In the genomic region with DNA sequence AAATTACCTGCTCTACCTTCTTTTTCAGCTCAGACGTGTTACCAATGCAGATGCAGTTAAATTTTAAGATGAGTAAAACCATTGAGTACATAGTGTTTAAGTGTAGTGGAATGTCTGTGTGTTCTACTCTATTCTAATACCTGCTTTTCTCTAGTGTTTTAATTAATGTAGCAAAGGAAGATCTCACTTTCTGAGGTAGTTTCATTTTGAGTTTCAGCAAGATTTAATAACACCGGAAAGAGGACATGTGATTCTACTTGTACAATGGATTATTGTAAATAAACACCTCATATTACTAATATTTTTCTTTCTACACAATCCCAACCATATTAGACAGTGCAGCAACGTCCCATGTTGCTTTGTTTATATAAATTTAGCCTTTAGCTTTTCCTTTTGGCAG, we compare ENCODE assay signal across 19 cellular contexts.
A peak's percentile ranks its signal among the peaks of the same experiment; 100 is the strongest.
DNase-seq lines count a peak whose midpoint lies in the region; ATAC-seq, FAIRE-seq and TF ChIP-seq lines count a peak whose summit lies in the region.
"Had no signal": no experiment of that assay in that cellular context is flagged by ENCODE, and none has a peak within 500 bp of the region (broad histone marks: within the 10 kb centered on the region; RNA-seq: fewer than 3 reads in every experiment).

No MANE protein-coding gene starts in this region.

- H3K27ac ChIP-seq in HCT116 (ENCODE audit: low read depth, low read length) (peak overlapping the region; percentile 22; the same call in 1 of the 2 replicates), keratinocyte (ENCODE audit: control insufficient read depth, insufficient read depth, low read length) (peak overlapping the region; percentile 65), smooth muscle cell (ENCODE audit: low read depth) (peak overlapping the region; percentile 76)
- H3K27ac ChIP-seq: cardiac muscle cell had no signal

- H4K20me1 ChIP-seq in HCT116 (ENCODE audit: insufficient read depth) (no peaks in the 10 kb centered on the region), keratinocyte (ENCODE audit: control insufficient read depth, extremely low read depth, insufficient read depth, low read length) (no peaks in the 10 kb centered on the region), smooth muscle cell (ENCODE audit: low read depth) (no peaks in the 10 kb centered on the region)

- 85% methylated on average over 3 of the region's 3 CpGs for WGBS in smooth muscle cell (ENCODE audit: low lambda C conversion rate)

- H3K9me2 ChIP-seq in HCT116 (ENCODE audit: insufficient read depth), result no peaks in the 10 kb centered on the region

- no peaks in the 10 kb centered on the region for H3K9me3 ChIP-seq in HCT116 (ENCODE audit: control insufficient read depth in 1 of 2, insufficient read depth in 1 of 2, low read depth in 1 of 2, low read length in 2 of 2)
- no peaks in the 10 kb centered on the region for H3K9me3 ChIP-seq in keratinocyte (ENCODE audit: control insufficient read depth, low read depth, low read length)
- no peaks in the 10 kb centered on the region for H3K9me3 ChIP-seq in smooth muscle cell (replicated peaks; ENCODE audit: low read depth)

- DNase-seq in HCT116 (ENCODE audit: low read depth, low spot score), result no peak
- DNase-seq in keratinocyte (ENCODE audit: low read depth, low spot score), result no peak
- no peak for DNase-seq in smooth muscle cell (lab: John Stamatoyannopoulos, UW; ENCODE audit: unreplicated experiment)
- DNase-seq in immature natural killer cell, result no peak
- no peak for DNase-seq in NCI-H1105 (lab: John Stamatoyannopoulos, UW)
- DNase-seq in NCI-H2107 treated with DMSO at 0.1 percent for 48 hours (lab: John Stamatoyannopoulos, UW; ENCODE audit: unreplicated experiment), result no peak
- DNase-seq: activated B cell treated with CpG ODN at 0.5 μM for 24 hours; activated naive CD4-positive, alpha-beta T cell treated with anti-CD3 and anti-CD28 coated beads, Interleukin-2, amount 10 ng/mL, durations not matched to agents 7 days and 5 days; amygdala; glutamatergic neuron; GOT3; NCI-H146; NCI-H69; right cardiac atrium; stimulated activated CD4-positive, alpha-beta T cell treated with anti-CD3 and anti-CD28 coated beads, Interleukin-15, amount 100 ng/mL, for 24 hours; stimulated activated naive CD8-positive, alpha-beta T cell treated with anti-CD3 and anti-CD28 coated beads, Interleukin-15, Interleukin-2, amounts not matched to agents 100 U/mL and 50 U/mL, for 24 hours had no signal

- H3K79me2 ChIP-seq in HCT116 (ENCODE audit: insufficient read depth, low read length) (no peaks in the 10 kb centered on the region), keratinocyte (ENCODE audit: control insufficient read depth, insufficient read depth, low read length) (no peaks in the 10 kb centered on the region), smooth muscle cell (ENCODE audit: low read depth) (no peaks in the 10 kb centered on the region)

- peak overlapping the region; percentile 25 for H3K4me3 Mint-ChIP-seq in activated T-helper 17 cell treated with anti-CD3 and anti-CD28 coated beads, Interleukin-2, amount 50 U/mL, for 72 hours
- no peak overlapping the region for H3K4me3 Mint-ChIP-seq in immature natural killer cell
- H3K4me3 Mint-ChIP-seq: activated B cell treated with CpG ODN at 0.5 μM for 24 hours; activated naive CD4-positive, alpha-beta T cell treated with anti-CD3 and anti-CD28 coated beads, Interleukin-2, amount 10 ng/mL, durations not matched to agents 7 days and 5 days had no signal

- H3K4me2 ChIP-seq in HCT116 (ENCODE audit: low read length) (no peak overlapping the region), keratinocyte (ENCODE audit: control insufficient read depth, extremely low read depth, insufficient read depth, low read depth, low read length) (peak overlapping the region; percentile 49), smooth muscle cell (no peak overlapping the region)

- dilution Hi-C loops in keratinocyte (cut with MboI; ENCODE audit: extremely low pct_ligation_motif_present, low sequenced_read_pairs), result no loop called here

- no peak overlapping the region for H2AFZ ChIP-seq in HCT116 (ENCODE audit: low read depth, low read length, poor library complexity, severe bottlenecking)
- H2AFZ ChIP-seq in keratinocyte (ENCODE audit: control insufficient read depth, low read length), result peak overlapping the region; percentile 38
- H2AFZ ChIP-seq in smooth muscle cell (ENCODE audit: low read depth), result no peak overlapping the region

- H3K27me3 ChIP-seq in HCT116 (ENCODE audit: insufficient read depth, low read length) (no peaks in the 10 kb centered on the region), keratinocyte (ENCODE audit: control insufficient read depth, extremely low read depth, insufficient read depth, low read length) (no peaks in the 10 kb centered on the region), smooth muscle cell (ENCODE audit: low read depth) (no peaks in the 10 kb centered on the region)
- H3K27me3 ChIP-seq: cardiac muscle cell had no signal

- no peaks in the 10 kb centered on the region for H3K9me1 ChIP-seq in keratinocyte (ENCODE audit: control insufficient read depth, extremely low read depth, insufficient read depth, low read length)

- peaks cover 13% of the 10 kb centered on the region for H3K4me1 Mint-ChIP-seq in activated T-helper 17 cell treated with anti-CD3 and anti-CD28 coated beads, Interleukin-2, amount 50 U/mL, for 72 hours
- peaks cover 0 to 2% of the 10 kb centered on the region in 2 donors for H3K4me1 Mint-ChIP-seq in immature natural killer cell

- no peak for ATAC-seq in HCT116
- peak; percentile 48 for ATAC-seq in activated T-helper 17 cell treated with anti-CD3 and anti-CD28 coated beads, Interleukin-2, amount 50 U/mL, for 72 hours (replicated peaks)
- ATAC-seq: K562; right cardiac atrium; stimulated activated naive CD8-positive, alpha-beta T cell treated with anti-CD3 and anti-CD28 coated beads, Interleukin-15, Interleukin-2, amounts not matched to agents 100 U/mL and 50 U/mL, for 24 hours had no signal

- H3K4me3 ChIP-seq in HCT116 (replicated peaks in 1 of 2; ENCODE audit: low read depth in 1 of 2, low read length in 2 of 2), result no peak overlapping the region
- no peak overlapping the region for H3K4me3 ChIP-seq in keratinocyte (ENCODE audit: control insufficient read depth in 2 of 3, extremely low read depth in 1 of 3, insufficient read depth in 2 of 3, low read depth in 1 of 3, low read length in 3 of 3)
- no peak overlapping the region for H3K4me3 ChIP-seq in smooth muscle cell
- H3K4me3 ChIP-seq: cardiac muscle cell, K562 had no signal

- intact Hi-C loops in HCT116 (cut with micrococcal nuclease), result no loop called here

- H3K27ac Mint-ChIP-seq in activated T-helper 17 cell treated with anti-CD3 and anti-CD28 coated beads, Interleukin-2, amount 50 U/mL, for 72 hours, result no peak overlapping the region
- no peak overlapping the region for H3K27ac Mint-ChIP-seq in immature natural killer cell
- H3K27ac Mint-ChIP-seq: activated B cell treated with CpG ODN at 0.5 μM for 24 hours; activated naive CD4-positive, alpha-beta T cell treated with anti-CD3 and anti-CD28 coated beads, Interleukin-2, amount 10 ng/mL, durations not matched to agents 7 days and 5 days had no signal

- peaks cover 25% of the 10 kb centered on the region for H3F3A ChIP-seq in smooth muscle cell (ENCODE audit: low read depth)

- H3K36me3 Mint-ChIP-seq in activated T-helper 17 cell treated with anti-CD3 and anti-CD28 coated beads, Interleukin-2, amount 50 U/mL, for 72 hours (ENCODE audit: low read depth), result no peaks in the 10 kb centered on the region
- H3K36me3 Mint-ChIP-seq in immature natural killer cell, result no peaks in the 10 kb centered on the region
- H3K36me3 Mint-ChIP-seq: activated naive CD4-positive, alpha-beta T cell treated with anti-CD3 and anti-CD28 coated beads, Interleukin-2, amount 10 ng/mL, durations not matched to agents 7 days and 5 days had no signal

- no peaks in the 10 kb centered on the region for H3K27me3 Mint-ChIP-seq in activated T-helper 17 cell treated with anti-CD3 and anti-CD28 coated beads, Interleukin-2, amount 50 U/mL, for 72 hours
- peaks cover 0 to 3% (median 1%) of the 10 kb centered on the region in 3 donors for H3K27me3 Mint-ChIP-seq in immature natural killer cell (ENCODE audit: low read depth in 3 of 3)
- H3K27me3 Mint-ChIP-seq: activated B cell treated with CpG ODN at 0.5 μM for 24 hours; activated naive CD4-positive, alpha-beta T cell treated with anti-CD3 and anti-CD28 coated beads, Interleukin-2, amount 10 ng/mL, durations not matched to agents 7 days and 5 days had no signal

- H3K36me3 ChIP-seq in HCT116 (ENCODE audit: control insufficient read depth in 1 of 2, insufficient read depth in 2 of 2, low read length in 2 of 2) (no peaks in the 10 kb centered on the region), keratinocyte (ENCODE audit: control insufficient read depth in 2 of 2, extremely low read depth in 1 of 2, insufficient read depth in 2 of 2, low read length in 2 of 2) (no peaks in the 10 kb centered on the region), smooth muscle cell (ENCODE audit: low read depth) (no peaks in the 10 kb centered on the region)
- H3K36me3 ChIP-seq: cardiac muscle cell had no signal

- H3K4me1 ChIP-seq in HCT116 (ENCODE audit: control insufficient read depth in 1 of 2, insufficient read depth in 2 of 2, low read length in 2 of 2) (peaks cover 32 to 48% of the 10 kb centered on the region in 2 experiments), keratinocyte (ENCODE audit: control insufficient read depth, extremely low read depth, insufficient read depth, low read length) (peaks cover 49% of the 10 kb centered on the region), smooth muscle cell (ENCODE audit: low read depth) (peaks cover 45% of the 10 kb centered on the region)

- RAD21 ChIA-PET in HCT116 (lab: Charles Lee; ENCODE audit: low non-redundant PET in 1 of 2, low total read pairs in 2 of 2, uncharacterized antibody in 2 of 2, unreplicated experiment in 2 of 2), result no interaction called here

- CTCF ChIA-PET in HCT116 (lab: Charles Lee), result no interaction called here

- POLR2A ChIA-PET in HCT116 (lab: Charles Lee), result no interaction called here

- TF ChIP-seq POLR2A in HCT116 (IDR thresholded peaks at IDR 0.05; ENCODE audit: borderline replicate concordance, extremely low read depth, insufficient read depth, insufficient read length), result no peak

- H3K9ac ChIP-seq in HCT116 (ENCODE audit: low read length) (no peak overlapping the region), keratinocyte (ENCODE audit: control insufficient read depth, extremely low read depth, insufficient read depth, low read length) (peak overlapping the region; percentile 6), smooth muscle cell (ENCODE audit: low read depth) (no peak overlapping the region)

- no peaks in the 10 kb centered on the region for H3K9me3 Mint-ChIP-seq in activated T-helper 17 cell treated with anti-CD3 and anti-CD28 coated beads, Interleukin-2, amount 50 U/mL, for 72 hours
- no peaks in the 10 kb centered on the region for H3K9me3 Mint-ChIP-seq in immature natural killer cell
- H3K9me3 Mint-ChIP-seq: activated B cell treated with CpG ODN at 0.5 μM for 24 hours; activated naive CD4-positive, alpha-beta T cell treated with anti-CD3 and anti-CD28 coated beads, Interleukin-2, amount 10 ng/mL, durations not matched to agents 7 days and 5 days had no signal

- no peak for FAIRE-seq in keratinocyte (lab: Jason Lieb, UNC)
- FAIRE-seq: K562 had no signal

- no peak for TF ChIP-seq CTCF in HCT116 (IDR thresholded peaks at IDR 0.05 in 2 of 3, conservative IDR thresholded peaks at IDR 0.05 in 1 of 3; ENCODE audit: borderline replicate concordance in 1 of 3, insufficient read depth in 1 of 3, low read depth in 2 of 3, low read length in 2 of 3)
- no peak for TF ChIP-seq CTCF in keratinocyte (optimal IDR thresholded peaks at IDR 0.05 in 1 of 3, IDR thresholded peaks at IDR 0.05 in 1 of 3, conservative IDR thresholded peaks at IDR 0.05 in 1 of 3; ENCODE audit: extremely low read depth in 1 of 3, insufficient read depth in 2 of 3, low read length in 3 of 3)
- no peak for TF ChIP-seq CTCF in smooth muscle cell (IDR thresholded peaks at IDR 0.05; ENCODE audit: borderline replicate concordance, insufficient read depth, poor library complexity, severe bottlenecking)

- no TSS peak for BruUV-seq in HCT116 (replicated peaks; lab: Mats Ljungman, UMichigan)

- no peak for TF ChIP-seq RAD21 in HCT116 (IDR thresholded peaks at IDR 0.05; ENCODE audit: low read depth)

Comparison
In these comparisons a context has a peak if more than half of its experiments do, and no peak if none do; other contexts are left out.
1. H3K27ac ChIP-seq: peak in every context shown above with its lines; median percentile 76 in smooth muscle cell; 65 in keratinocyte; 22 in HCT116.